20 cellular contexts compared by ENCODE assay signal in the genomic region with DNA sequence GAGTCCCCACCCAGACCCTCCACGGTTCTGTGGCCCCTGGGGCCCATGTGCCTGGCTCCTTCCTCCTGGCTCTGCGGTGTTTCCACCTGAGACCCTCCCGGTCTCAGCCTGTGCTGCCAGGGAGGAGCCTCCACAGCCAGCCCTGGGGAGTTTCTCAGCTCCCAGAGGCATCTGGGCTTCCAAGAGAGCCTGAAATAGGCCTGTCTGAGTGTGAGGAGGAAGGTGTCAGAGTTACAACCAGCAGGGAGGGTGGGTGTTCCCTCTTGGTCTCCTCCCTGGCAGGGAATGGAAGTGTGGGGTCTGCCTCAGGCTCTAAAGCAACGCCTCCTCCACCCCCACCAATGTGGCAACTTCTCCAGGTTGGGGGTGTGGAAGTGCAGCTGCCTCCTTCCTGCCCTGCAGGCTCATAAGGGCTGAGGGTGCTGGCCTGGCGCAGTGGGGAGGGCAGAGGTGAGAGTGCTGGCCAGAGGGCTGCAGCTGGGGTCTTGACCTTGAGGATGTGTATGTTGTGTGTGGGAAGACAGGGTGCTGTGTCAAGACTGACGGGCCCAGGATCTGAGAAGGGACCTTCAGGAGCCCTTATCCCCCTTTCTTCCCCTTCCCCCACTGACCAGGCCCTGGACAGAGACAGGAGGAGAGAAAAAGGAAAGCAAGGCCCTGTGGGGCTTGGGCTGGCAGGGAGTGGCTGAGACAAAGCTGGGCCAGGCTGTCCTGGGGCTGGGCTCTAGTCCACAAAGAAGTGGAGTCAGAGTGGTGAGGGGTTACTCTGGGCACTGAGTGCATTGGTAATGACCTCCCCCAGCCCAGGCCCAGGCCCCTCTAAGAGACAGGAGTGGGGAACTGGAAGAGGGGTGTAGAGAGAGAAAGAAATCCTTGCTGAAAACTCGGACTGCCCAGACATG. TPM values are rescaled to one million over a fixed set of nuclear protein-coding genes. Genes with fewer than 3 reads are reported as not detected.
DNase-seq lines count a peak whose midpoint lies in the region; ATAC-seq and TF ChIP-seq lines count a peak whose summit lies in the region.
"Had no signal": no experiment of that assay in that cellular context is flagged by ENCODE, and none has a peak within 500 bp of the region (broad histone marks: within the 10 kb centered on the region; RNA-seq: fewer than 3 reads in every experiment).

No MANE protein-coding gene starts in this region.

- no peaks in the 10 kb centered on the region for H3K79me1 ChIP-seq in mesendoderm (ENCODE audit: low read length)

- H3K9me3 ChIP-seq in CD4-positive, alpha-beta T cell (ENCODE audit: control insufficient read depth, low read length): no peaks in the 10 kb centered on the region

- no peak overlapping the region for H4K8ac ChIP-seq in mesendoderm (ENCODE audit: low read depth, low read length)

- no peak overlapping the region for H3K4me3 ChIP-seq in mesendoderm (ENCODE audit: low read length)

- H3K79me2 ChIP-seq in mesendoderm (ENCODE audit: control insufficient read depth, insufficient read depth, low read length): no peaks in the 10 kb centered on the region
- H3K79me2 ChIP-seq: parathyroid adenoma had no signal

- no peaks in the 10 kb centered on the region for H3K9me3 Mint-ChIP-seq in activated CD4-positive, alpha-beta T cell treated with anti-CD3 and anti-CD28 coated beads, Interleukin-2, amount 10 ng/mL, durations not matched to agents 7 days and 5 days
- no peaks in the 10 kb centered on the region for H3K9me3 Mint-ChIP-seq in type B pancreatic cell
- H3K9me3 Mint-ChIP-seq in CD4-positive, alpha-beta T cell: no peaks in the 10 kb centered on the region
- H3K9me3 Mint-ChIP-seq: IgD-negative memory B cell, mesothelial cell of epicardium, WTC11 had no signal

- H3K36me3 Mint-ChIP-seq in activated CD4-positive, alpha-beta T cell treated with anti-CD3 and anti-CD28 coated beads, Interleukin-2, amount 10 ng/mL, durations not matched to agents 7 days and 5 days (ENCODE audit: low read depth): no peaks in the 10 kb centered on the region
- no peaks in the 10 kb centered on the region for H3K36me3 Mint-ChIP-seq in type B pancreatic cell
- no peaks in the 10 kb centered on the region for H3K36me3 Mint-ChIP-seq in CD4-positive, alpha-beta T cell (ENCODE audit: low read depth)
- H3K36me3 Mint-ChIP-seq: mesothelial cell of epicardium, WTC11 had no signal

- no peak overlapping the region for H3K23ac ChIP-seq in mesendoderm (ENCODE audit: low read length)

- no peak overlapping the region for H2AK5ac ChIP-seq in mesendoderm (ENCODE audit: low read length)

- no peak overlapping the region for H3K4ac ChIP-seq in mesendoderm (ENCODE audit: low read depth, low read length)

- WGBS in mesendoderm (ENCODE audit: extremely low coverage, insufficient coverage, low lambda C conversion rate): no CpG with 5 or more reads among the region's 7 CpGs

- no peak overlapping the region for H3K9ac ChIP-seq in mesendoderm (ENCODE audit: low read length)
- H3K9ac ChIP-seq: parathyroid adenoma had no signal

- H3K4me3 Mint-ChIP-seq in activated CD4-positive, alpha-beta T cell treated with anti-CD3 and anti-CD28 coated beads, Interleukin-2, amount 10 ng/mL, durations not matched to agents 7 days and 5 days: no peak overlapping the region
- H3K4me3 Mint-ChIP-seq in type B pancreatic cell: peak overlapping the region; percentile 44
- H3K4me3 Mint-ChIP-seq in CD4-positive, alpha-beta T cell: no peak overlapping the region

- intact Hi-C loops in CD4-positive, alpha-beta T cell (cut with DNase I, micrococcal nuclease): no loop called here

- H4K5ac ChIP-seq in mesendoderm (ENCODE audit: low read length): no peak overlapping the region

- peaks cover 34% of the 10 kb centered on the region for H3K27me3 Mint-ChIP-seq in activated CD4-positive, alpha-beta T cell treated with anti-CD3 and anti-CD28 coated beads, Interleukin-2, amount 10 ng/mL, durations not matched to agents 7 days and 5 days
- H3K27me3 Mint-ChIP-seq in type B pancreatic cell: peaks cover 42% of the 10 kb centered on the region
- H3K27me3 Mint-ChIP-seq in CD4-positive, alpha-beta T cell: peaks cover 33% of the 10 kb centered on the region

- peak overlapping the region; percentile 46 for H3K27ac Mint-ChIP-seq in activated CD4-positive, alpha-beta T cell treated with anti-CD3 and anti-CD28 coated beads, Interleukin-2, amount 10 ng/mL, durations not matched to agents 7 days and 5 days
- no peak overlapping the region for H3K27ac Mint-ChIP-seq in type B pancreatic cell
- no peak overlapping the region for H3K27ac Mint-ChIP-seq in CD4-positive, alpha-beta T cell
- H3K27ac Mint-ChIP-seq: mesothelial cell of epicardium, WTC11 had no signal

- no peak for DNase-seq in activated CD4-positive, alpha-beta T cell treated with anti-CD3 and anti-CD28 coated beads, Interleukin-2, amount 10 ng/mL, durations not matched to agents 7 days and 5 days
- no peak for DNase-seq in activated CD4-positive, alpha-beta T cell treated with anti-CD3 and anti-CD28 coated beads, Interleukin-2, amount 50 U/mL, for 4 hours
- peak; percentile 23 for DNase-seq in cerebellar cortex (ENCODE audit: low spot score)
- peak; percentile 51 for DNase-seq in mesendoderm
- DNase-seq in type B pancreatic cell (ENCODE audit: extremely low spot score, unreplicated experiment): no peak
- no peak for DNase-seq in NCI-H1048 (lab: John Stamatoyannopoulos, UW)
- no peak for DNase-seq in CD4-positive, alpha-beta T cell
- no peak for DNase-seq in occipital lobe (lab: John Stamatoyannopoulos, UW)
- DNase-seq: activated gamma-delta T cell treated with Interleukin-2 at 50 U/mL for 16 hours; COR-L47; effector memory CD4-positive, alpha-beta T cell; GF-D8; NCI-H1105 treated with DMSO at 0.1 percent for 48 hours; NCI-H2227 treated with DMSO at 0.1 percent for 48 hours had no signal

- H2BK5ac ChIP-seq in mesendoderm (ENCODE audit: low read length): no peak overlapping the region

- no peak overlapping the region for H2BK120ac ChIP-seq in mesendoderm (ENCODE audit: low read depth, low read length)

- H3K27ac ChIP-seq in mesendoderm (ENCODE audit: low read depth, low read length): no peak overlapping the region
- H3K27ac ChIP-seq in CD4-positive, alpha-beta T cell (ENCODE audit: low read depth, low read length): no peak overlapping the region
- H3K27ac ChIP-seq: parathyroid adenoma had no signal

- peaks cover 1% of the 10 kb centered on the region for H3K27me3 ChIP-seq in mesendoderm (ENCODE audit: insufficient read depth, low read length, poor library complexity)
- peaks cover 31% of the 10 kb centered on the region for H3K27me3 ChIP-seq in CD4-positive, alpha-beta T cell (ENCODE audit: control insufficient read depth, insufficient read depth, low read length)

- H3K4me1 Mint-ChIP-seq in activated CD4-positive, alpha-beta T cell treated with anti-CD3 and anti-CD28 coated beads, Interleukin-2, amount 10 ng/mL, durations not matched to agents 7 days and 5 days: peaks cover 5% of the 10 kb centered on the region
- peaks cover 29% of the 10 kb centered on the region for H3K4me1 Mint-ChIP-seq in type B pancreatic cell (ENCODE audit: unreplicated experiment)
- peaks cover 11% of the 10 kb centered on the region for H3K4me1 Mint-ChIP-seq in CD4-positive, alpha-beta T cell (ENCODE audit: low read depth)

- ATAC-seq in CD4-positive, alpha-beta T cell (ENCODE audit: poor library complexity): no peak
- ATAC-seq: WTC11 had no signal

- TF ChIP-seq CTCF in type B pancreatic cell (conservative IDR thresholded peaks at IDR 0.05): no peak
- no peak for TF ChIP-seq CTCF in CD4-positive, alpha-beta T cell (IDR thresholded peaks at IDR 0.05)

- H3K4me1 ChIP-seq in mesendoderm (ENCODE audit: control insufficient read depth, low read depth, low read length): peaks cover 2% of the 10 kb centered on the region

- H2BK15ac ChIP-seq in mesendoderm (replicated peaks; ENCODE audit: low read depth): no peak overlapping the region

- H3K56ac ChIP-seq in mesendoderm (ENCODE audit: low read length): peak overlapping the region; percentile 44

- no peak overlapping the region for H3K4me2 ChIP-seq in mesendoderm (ENCODE audit: low read length)

- no peaks in the 10 kb centered on the region for H3K36me3 ChIP-seq in mesendoderm (ENCODE audit: control insufficient read depth, insufficient read depth, low read length)

- POLR2A ChIA-PET in activated CD4-positive, alpha-beta T cell treated with anti-CD3 and anti-CD28 coated beads, Interleukin-2, amount 10 ng/mL, durations not matched to agents 7 days and 5 days (lab: Charles Lee): no interaction called here
- POLR2A ChIA-PET in CD4-positive, alpha-beta T cell (lab: Charles Lee): no interaction called here

- CTCF ChIA-PET in activated CD4-positive, alpha-beta T cell treated with anti-CD3 and anti-CD28 coated beads, Interleukin-2, amount 10 ng/mL, durations not matched to agents 7 days and 5 days (lab: Charles Lee): interaction anchor here (3.2 kb wide), 1 partner anchor 12 kb away, joined by 16 read pairs; no protein-coding TSS in a partner anchor
- CTCF ChIA-PET in CD4-positive, alpha-beta T cell (lab: Charles Lee): no interaction called here

- no peak overlapping the region for H3K18ac ChIP-seq in mesendoderm (ENCODE audit: low read length)

RNA-seq across cellular contexts. Expression of a gene that starts 2.4 kb away (rescaled TPM):
- not detected for total RNA-seq in activated CD4-positive, alpha-beta T cell treated with anti-CD3 and anti-CD28 coated beads, Interleukin-2, amount 10 ng/mL, durations not matched to agents 7 days and 5 days
- 0.88 TPM for polyA plus RNA-seq in mesendoderm (2013, experiment 1 of 2)
- polyA plus RNA-seq in mesendoderm (2013, experiment 2 of 2): 0.88 TPM
- total RNA-seq in type B pancreatic cell (ENCODE audit: low replicate concordance): 2.5 and 10.0 TPM in 2 replicates
- not detected for total RNA-seq in CD4-positive, alpha-beta T cell
- total RNA-seq in occipital lobe: 1.2 TPM

RNA-seq across cellular contexts. Expression of a gene that starts 4.8 kb away (rescaled TPM):
- total RNA-seq in activated CD4-positive, alpha-beta T cell treated with anti-CD3 and anti-CD28 coated beads, Interleukin-2, amount 10 ng/mL, durations not matched to agents 7 days and 5 days: not detected
- 0.59 TPM for polyA plus RNA-seq in mesendoderm (2013, experiment 1 of 2)
- polyA plus RNA-seq in mesendoderm (2013, experiment 2 of 2): 0.55 TPM
- total RNA-seq in type B pancreatic cell (ENCODE audit: low replicate concordance): 0.33 and 3.3 TPM in 2 replicates
- total RNA-seq in CD4-positive, alpha-beta T cell: not detected
- total RNA-seq in occipital lobe: 1.9 TPM
- total RNA-seq: A172 had no signal

RNA-seq across cellular contexts. Expression of a gene that starts 33.9 kb away (rescaled TPM):
- 10 to 100 TPM; 37.1 to 41.6 TPM for total RNA-seq in activated CD4-positive, alpha-beta T cell treated with anti-CD3 and anti-CD28 coated beads, Interleukin-2, amount 10 ng/mL, durations not matched to agents 7 days and 5 days
- polyA plus RNA-seq in mesendoderm (2013, experiment 1 of 2): 12.3 TPM
- polyA plus RNA-seq in mesendoderm (2013, experiment 2 of 2): 11.8 TPM
- total RNA-seq in type B pancreatic cell (ENCODE audit: low replicate concordance) (12.3 and 17.2 TPM in 2 replicates), occipital lobe (2.2 TPM)
- 10 to 100 TPM; 22.6 to 24.9 TPM for total RNA-seq in CD4-positive, alpha-beta T cell

RNA-seq across cellular contexts. Expression of a gene that starts 50.6 kb away (rescaled TPM):
- not detected for total RNA-seq in activated CD4-positive, alpha-beta T cell treated with anti-CD3 and anti-CD28 coated beads, Interleukin-2, amount 10 ng/mL, durations not matched to agents 7 days and 5 days
- 0.04 TPM for polyA plus RNA-seq in mesendoderm (2013, experiment 1 of 2)
- polyA plus RNA-seq in mesendoderm (2013, experiment 2 of 2): 0.04 TPM
- total RNA-seq in type B pancreatic cell (ENCODE audit: low replicate concordance) (4.3 and 10.4 TPM in 2 replicates), occipital lobe (not detected)
- total RNA-seq in CD4-positive, alpha-beta T cell: 1 to 10 TPM in 1 of 2 experiments, under 1 TPM in 1; 0.49 to 1.2 TPM
- total RNA-seq: frontal cortex, WTC11 had no signal

Comparison
In these comparisons a context has a peak if more than half of its experiments do, and no peak if none do; other contexts are left out.
1. DNase-seq: peak in cerebellar cortex (single experiment) and mesendoderm (single experiment); none in activated CD4-positive, alpha-beta T cell treated with anti-CD3 and anti-CD28 coated beads, Interleukin-2, amount 10 ng/mL, durations not matched to agents 7 days and 5 days (single experiment), activated CD4-positive, alpha-beta T cell treated with anti-CD3 and anti-CD28 coated beads, Interleukin-2, amount 50 U/mL, for 4 hours (0 of 2), type B pancreatic cell (single experiment), NCI-H1048 (single experiment), CD4-positive, alpha-beta T cell (0 of 10) and occipital lobe (single experiment).